Comparison of ENCODE assay signal across 23 cellular contexts in the genomic region with DNA sequence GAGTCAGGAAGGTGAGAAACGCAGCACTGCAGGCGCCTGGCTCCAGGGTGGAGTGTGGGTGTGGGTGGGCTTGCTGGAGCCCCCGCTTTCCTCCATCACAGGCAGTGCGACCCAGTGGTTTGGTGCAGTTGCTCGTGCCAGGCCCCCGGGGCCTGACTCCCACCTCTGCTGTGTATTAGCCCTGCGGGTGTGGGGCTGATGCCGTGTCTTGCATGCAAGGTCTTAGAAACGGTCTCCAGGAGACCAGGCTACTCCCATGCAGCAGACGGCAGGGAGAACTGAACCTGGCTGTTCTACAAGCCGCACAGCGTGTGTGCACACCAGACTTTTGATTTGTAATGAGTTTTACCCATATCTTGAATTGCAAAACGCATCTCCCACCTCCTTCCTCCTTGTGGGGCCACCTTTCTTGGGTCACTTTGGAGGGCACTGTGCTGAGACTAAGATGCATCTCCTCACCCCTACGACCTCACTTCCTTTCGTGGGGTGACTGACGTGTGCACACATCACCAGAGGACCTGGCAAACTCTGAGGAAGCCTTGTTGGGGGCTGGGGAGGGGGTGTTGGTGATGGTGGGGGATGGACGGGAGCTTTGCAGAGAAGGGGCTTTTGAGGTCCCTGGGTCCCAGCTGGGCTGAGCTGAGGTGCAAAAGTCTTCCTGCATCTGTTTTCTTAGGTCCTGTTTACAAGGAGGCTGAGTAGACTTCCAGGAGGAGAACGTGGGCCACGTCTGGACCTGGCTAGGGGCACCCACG.
DNase-seq lines count a peak whose midpoint lies in the region; ATAC-seq, FAIRE-seq and TF ChIP-seq lines count a peak whose summit lies in the region.
"Had no signal": no experiment of that assay in that cellular context is flagged by ENCODE, and none has a peak within 500 bp of the region (broad histone marks: within the 10 kb centered on the region; RNA-seq: fewer than 3 reads in every experiment).

No MANE protein-coding gene starts in this region.

- peaks cover 3 to 7% of the 10 kb centered on the region in 2 donors for H3K9me3 Mint-ChIP-seq in activated T-cell treated with anti-CD3 and anti-CD28 coated beads, Interleukin-2, amount 50 U/mL, for 72 hours

- no peaks in the 10 kb centered on the region for H3K27me3 Mint-ChIP-seq in activated T-cell treated with anti-CD3 and anti-CD28 coated beads, Interleukin-2, amount 50 U/mL, for 72 hours (ENCODE audit: low read depth)

- no peaks in the 10 kb centered on the region for H3K4me1 ChIP-seq in kidney (ENCODE audit: control insufficient read depth in 1 of 2, insufficient read depth in 1 of 2, low read depth in 1 of 2, low read length in 2 of 2)
- H3K4me1 ChIP-seq: Peyer's patch had no signal

- TF ChIP-seq CTCF in kidney (IDR thresholded peaks at IDR 0.05; ENCODE audit: borderline replicate concordance, extremely low read depth, insufficient read depth), result no peak

- peak overlapping the region in 1 of 2 donors; percentile 43 for H3K4me3 Mint-ChIP-seq in activated T-cell treated with anti-CD3 and anti-CD28 coated beads, Interleukin-2, amount 50 U/mL, for 72 hours
- H3K4me3 Mint-ChIP-seq: GM23338 had no signal

- intact Hi-C loops in kidney (cut with DNase I) (no loop called here), posterior vena cava (cut with DNase I) (no loop called here)

- H3K4me1 Mint-ChIP-seq in activated T-cell treated with anti-CD3 and anti-CD28 coated beads, Interleukin-2, amount 50 U/mL, for 72 hours (ENCODE audit: low read depth), result peaks cover 32% of the 10 kb centered on the region
- H3K4me1 Mint-ChIP-seq: GM23338 had no signal

- no peak for FAIRE-seq in kidney (lab: Jason Lieb, UNC)
- FAIRE-seq in GM19239 (lab: Jason Lieb, UNC), result no peak
- FAIRE-seq: A204.1, GM12891, GM18507 had no signal

- peak overlapping the region; percentile 50 for H3K27ac ChIP-seq in KOPT-K1 (ENCODE audit: low read depth, low read length, poor library complexity, severe bottlenecking)
- no peak overlapping the region for H3K27ac ChIP-seq in kidney (ENCODE audit: low read depth in 2 of 2, low read length in 2 of 2)
- H3K27ac ChIP-seq: Peyer's patch had no signal

- H3K9ac ChIP-seq in kidney (ENCODE audit: low read length in 2 of 2), result no peak overlapping the region

- no peaks in the 10 kb centered on the region for H3K9me3 ChIP-seq in KOPT-K1 (ENCODE audit: insufficient read depth, low read length, poor library complexity, severe bottlenecking)
- no peaks in the 10 kb centered on the region for H3K9me3 ChIP-seq in kidney (ENCODE audit: control insufficient read depth in 1 of 2, low read length in 2 of 2)
- H3K9me3 ChIP-seq: Peyer's patch had no signal

- H3K36me3 Mint-ChIP-seq in activated T-cell treated with anti-CD3 and anti-CD28 coated beads, Interleukin-2, amount 50 U/mL, for 72 hours (ENCODE audit: insufficient read depth in 2 of 2), result peaks cover 0 to 3% of the 10 kb centered on the region in 2 donors

- no peak overlapping the region for H3K4me3 ChIP-seq in kidney (ENCODE audit: low read length in 2 of 2)
- H3K4me3 ChIP-seq: GM23338, Peyer's patch had no signal

- no peaks in the 10 kb centered on the region for H3K36me3 ChIP-seq in KOPT-K1 (ENCODE audit: insufficient read depth, low read length)
- no peaks in the 10 kb centered on the region for H3K36me3 ChIP-seq in kidney (ENCODE audit: control insufficient read depth in 1 of 2, insufficient read depth in 2 of 2, low read length in 2 of 2)
- H3K36me3 ChIP-seq: Peyer's patch had no signal

- H3K27ac Mint-ChIP-seq in activated T-cell treated with anti-CD3 and anti-CD28 coated beads, Interleukin-2, amount 50 U/mL, for 72 hours, result no peak overlapping the region
- H3K27ac Mint-ChIP-seq: GM23338 had no signal

- peak; percentile 35 to 36 for ATAC-seq in activated T-cell treated with anti-CD3 and anti-CD28 coated beads, Interleukin-2, amount 50 U/mL, for 72 hours (replicated peaks in 1 of 2)
- ATAC-seq: GM23338 had no signal

- no peak for DNase-seq in activated T-cell treated with anti-CD3 and anti-CD28 coated beads, Interleukin-2, amount 50 U/mL, for 72 hours
- DNase-seq in activated T-cell treated with anti-CD3 and anti-CD28 coated beads, Interleukin-2, amount 50 U/mL, for 1 hour, result no peak
- DNase-seq in kidney, result peak; percentile 52
- DNase-seq in posterior vena cava (ENCODE audit: low spot score), result peak; percentile 55
- DNase-seq in effector CD4-positive, alpha-beta T cell, result no peak
- DNase-seq in GM19239 (ENCODE audit: insufficient read length, low spot score), result no peak
- no peak for DNase-seq in KG1 (lab: John Stamatoyannopoulos, UW)
- DNase-seq: C1 segment of cervical spinal cord, DMS 273 treated with DMSO at 0.1 percent for 48 hours, GF-D8, KBM-7, NCI-H1092, NCI-H1694 treated with DMSO at 0.1 percent for 48 hours, NCI-H2107, NCI-H2227 treated with DMSO at 0.1 percent for 48 hours, NCI-H524, Peyer's patch, Right ventricle myocardium superior had no signal

Comparison
In these comparisons a context has a peak if more than half of its experiments do, and no peak if none do; other contexts are left out.
1. DNase-seq: peak in kidney (single experiment) and posterior vena cava (single experiment); none in activated T-cell treated with anti-CD3 and anti-CD28 coated beads, Interleukin-2, amount 50 U/mL, for 72 hours (0 of 2), activated T-cell treated with anti-CD3 and anti-CD28 coated beads, Interleukin-2, amount 50 U/mL, for 1 hour (single experiment), effector CD4-positive, alpha-beta T cell (single experiment), GM19239 (single experiment) and KG1 (single experiment).